1 cellular context compared by ENCODE assay signal in genomic region chr14:94027566-94028449, GRCh38.
TF ChIP-seq lines count a peak whose summit lies in the region.

No MANE protein-coding gene starts in this region.

TF ChIP-seq in GM23338, 12 proteins besides CTCF, POLR2A, EP300 and RAD21:
- TF ChIP-seq CREB1 (CRISPR knock-in tag; IDR thresholded peaks at IDR 0.05; ENCODE audit: low read depth) (no peak), ZNF114 (CRISPR knock-in tag; IDR thresholded peaks at IDR 0.05) (no peak), ETS1 (IDR thresholded peaks at IDR 0.05) (no peak), EZH2phosphoT487 (IDR thresholded peaks at IDR 0.05; ENCODE audit: unreplicated experiment) (no peak), ZNF462 (CRISPR knock-in tag; IDR thresholded peaks at IDR 0.05) (no peak), POLR2AphosphoS5 (IDR thresholded peaks at IDR 0.05; ENCODE audit: low read depth) (no peak), EZH2 (IDR thresholded peaks at IDR 0.05; ENCODE audit: low read depth, unreplicated experiment) (no peak), ZNF331 (CRISPR knock-in tag; IDR thresholded peaks at IDR 0.05; ENCODE audit: low read depth) (no peak), STAT1 (IDR thresholded peaks at IDR 0.05; ENCODE audit: unreplicated experiment) (no peak), JUNB (IDR thresholded peaks at IDR 0.05; ENCODE audit: unreplicated experiment) (no peak), REST (IDR thresholded peaks at IDR 0.05; ENCODE audit: unreplicated experiment) (no peak), NANOG (IDR thresholded peaks at IDR 0.05; ENCODE audit: borderline replicate concordance) (no peak)
